In the genomic region with DNA sequence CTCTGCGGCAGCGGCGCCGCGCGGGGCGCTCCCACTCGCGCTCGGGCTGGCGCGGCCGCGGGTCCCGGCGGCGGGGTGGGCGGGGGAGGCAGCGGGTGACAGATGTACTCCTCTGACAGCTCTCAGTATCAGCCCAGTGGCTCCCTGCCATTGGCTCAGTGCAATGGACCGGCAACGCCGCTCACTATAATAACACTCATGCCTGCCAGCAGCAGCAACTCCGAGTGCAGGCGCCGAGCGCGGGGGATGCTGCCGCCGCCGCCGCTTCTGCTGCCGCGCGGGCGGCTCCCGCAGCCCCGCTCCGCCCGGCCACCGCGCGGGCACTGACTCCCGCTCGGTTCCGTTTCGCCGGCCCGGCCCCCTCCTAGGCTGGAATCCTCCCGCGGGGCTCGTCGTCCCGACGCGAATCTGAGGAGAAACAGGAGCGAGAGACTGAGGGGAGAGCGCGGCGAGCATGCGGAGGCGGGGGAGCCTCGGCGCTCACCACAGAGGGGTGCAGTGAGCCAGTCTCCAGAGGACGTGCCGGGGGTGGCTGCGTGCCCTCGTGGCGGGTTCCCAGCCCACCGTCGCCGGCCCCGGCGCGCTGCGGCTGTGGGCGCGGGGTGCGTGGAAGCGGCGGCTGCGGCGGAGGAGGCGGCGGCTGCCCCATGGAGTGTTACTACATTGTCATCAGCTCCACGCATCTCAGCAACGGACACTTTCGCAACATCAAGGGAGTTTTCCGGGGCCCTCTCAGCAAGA, we compare ENCODE assay signal across 8 cellular contexts. TPM values are rescaled to one million over a fixed set of nuclear protein-coding genes. Genes with fewer than 3 reads are reported as not detected.
DNase-seq lines count a peak whose midpoint lies in the region; ATAC-seq and TF ChIP-seq lines count a peak whose summit lies in the region.

A gene (plus strand): TSS at position 217 of the 741 bp plus-strand sequence. CDS start 431 bp downstream, at position 648.

- TF ChIP-seq POLR2A in NB4 (IDR thresholded peaks at IDR 0.05; ENCODE audit: extremely low read depth, insufficient read length) = peak; percentile 42

- no peaks in the 10 kb centered on the region for H3K9me3 ChIP-seq in T-helper 17 cell (ENCODE audit: control insufficient read depth, low read length, poor library complexity, severe bottlenecking)
- no peaks in the 10 kb centered on the region for H3K9me3 ChIP-seq in endocrine pancreas (ENCODE audit: control insufficient read depth, low read length)

- ATAC-seq in HG02571 (IDR thresholded peaks at IDR 0.05; ENCODE audit: unreplicated experiment) (peak; percentile 74), T-helper 17 cell (peak; percentile 68)

- DNase-seq in GM13976 (ENCODE audit: low spot score) = peak; percentile 82
- peak; percentile 93 for DNase-seq in NB4 (ENCODE audit: low read depth)
- DNase-seq in T-helper 17 cell = no peak
- peak; percentile 3 to 33 for DNase-seq in lung microvascular endothelial cell (ENCODE audit: low read depth in 2 of 2)
- peak in 38 of 49 donors; percentile 9 to 89 (median 37) for DNase-seq in substantia nigra (lab: John Stamatoyannopoulos, UW)

- peak within 1 kb of the TSS; percentile 66 for H3K4me3 Mint-ChIP-seq in T-helper 17 cell

- no peak within 1 kb of the TSS for H3K27ac ChIP-seq in ACC112 (ENCODE audit: low read depth, low read length)
- H3K27ac ChIP-seq in substantia nigra (ENCODE audit: low read depth, low read length, poor library complexity, severe bottlenecking) = peak within 1 kb of the TSS; percentile 0

- H3K9ac ChIP-seq in endocrine pancreas (ENCODE audit: control insufficient read depth, insufficient read depth, low read length) = peak within 1 kb of the TSS; percentile 19

- in situ Hi-C loops in GM13976 (cut with MboI; ENCODE audit: low sequenced_read_pairs, unreplicated experiment) = no loop called here

- H3K36me3 ChIP-seq in ACC112 (ENCODE audit: insufficient read depth, low read length) (no peaks in the 10 kb centered on the region), endocrine pancreas (ENCODE audit: control insufficient read depth, insufficient read depth, low read length) (no peaks in the 10 kb centered on the region)

- H3K36me3 Mint-ChIP-seq in T-helper 17 cell (ENCODE audit: low read depth) = no peaks in the 10 kb centered on the region

- no peak within 1 kb of the TSS for H3K27ac Mint-ChIP-seq in T-helper 17 cell

- TF ChIP-seq CTCF in GM13976 (IDR thresholded peaks at IDR 0.05; ENCODE audit: borderline replicate concordance, control extremely low read depth, extremely low read depth, insufficient read depth, missing control alignments) (no peak), NB4 (IDR thresholded peaks at IDR 0.05; ENCODE audit: low read depth, low read length) (no peak)

- no peaks in the 10 kb centered on the region for H3K79me2 ChIP-seq in ACC112 (ENCODE audit: control insufficient read depth, insufficient read depth, low read length, unreplicated experiment)

- H3K27me3 ChIP-seq in ACC112 (ENCODE audit: insufficient read depth, low read length) = peaks cover 48% of the 10 kb centered on the region
- H3K27me3 ChIP-seq in endocrine pancreas (ENCODE audit: control insufficient read depth, insufficient read depth, low read length) = no peaks in the 10 kb centered on the region

- peaks cover 32% of the 10 kb centered on the region for H3K27me3 Mint-ChIP-seq in T-helper 17 cell

- peaks cover 6% of the 10 kb centered on the region for H3K4me1 Mint-ChIP-seq in T-helper 17 cell

- peak within 1 kb of the TSS; percentile 22 for H2AFZ ChIP-seq in ACC112 (ENCODE audit: low read length, unreplicated experiment)

- H3K4me3 ChIP-seq in ACC112 (ENCODE audit: low read depth, low read length) (peak within 1 kb of the TSS; percentile 78), NB4 (ENCODE audit: low read depth, low read length) (peak within 1 kb of the TSS; percentile 86), endocrine pancreas (ENCODE audit: control insufficient read depth, insufficient read depth, low read length) (peak within 1 kb of the TSS; percentile 62)

- no peaks in the 10 kb centered on the region for H3K4me1 ChIP-seq in ACC112 (ENCODE audit: control insufficient read depth, insufficient read depth, low read length, unreplicated experiment)
- no peaks in the 10 kb centered on the region for H3K4me1 ChIP-seq in endocrine pancreas (ENCODE audit: control insufficient read depth, insufficient read depth, low read length)

RNA-seq across cellular contexts. Expression of the gene that starts here (rescaled TPM):
- total RNA-seq in T-helper 17 cell (not detected), lung microvascular endothelial cell (under 0.01 TPM in 1 of 2 replicates, not detected in the other)

Comparison
In these comparisons a context has a peak if more than half of its experiments do, and no peak if none do; other contexts are left out.
1. Peak in ATAC-seq in T-helper 17 cell; RNA of the gene not detected or under 1 TPM.
2. Peak in DNase-seq in lung microvascular endothelial cell; RNA of the gene not detected or under 1 TPM.
3. DNase-seq: peak in GM13976 (single experiment), NB4 (single experiment) and substantia nigra (38 of 49); none in T-helper 17 cell (0 of 3).
4. Peak in every context shown above with its lines, with median percentiles within 50 percentile points of each other: H3K4me3 ChIP-seq.